1 cellular context compared by ENCODE assay signal in genomic region chr12:47904647-47905312, GRCh38.
TF ChIP-seq lines count a peak whose summit lies in the region.

VDR (minus strand) TSS chr12:47904994; CDS start chr12:47879113, 25,881 bp downstream.

TF ChIP-seq in K562, 482 proteins besides CTCF, POLR2A, EP300 and RAD21 (continued from another document):
- TF ChIP-seq VEZF1 (CRISPR knock-in tag; IDR thresholded peaks at IDR 0.05) (peak; percentile 37; the same call in 1 of the 2 replicates), ZMIZ1 (IDR thresholded peaks at IDR 0.05; ENCODE audit: low read depth in 2 of 2, low read length in 2 of 2) (peak in 1 of 2 experiments; percentile 22; a peak in 1 of 4 replicates), THRB (CRISPR knock-in tag; conservative IDR thresholded peaks at IDR 0.05) (no peak), E2F6 (IDR thresholded peaks at IDR 0.05; ENCODE audit: borderline replicate concordance in 1 of 2, extremely low read depth in 1 of 2, insufficient read depth in 1 of 2, insufficient read length in 1 of 2, low read depth in 1 of 2, low read length in 1 of 2, poor library complexity in 1 of 2, severe bottlenecking in 1 of 2) (peak; percentile 74 to 94), TAF1 (IDR thresholded peaks at IDR 0.05; ENCODE audit: control insufficient read depth, extremely low read depth, insufficient read depth, low read length, severe bottlenecking) (peak; percentile 48), MGA (IDR thresholded peaks at IDR 0.05) (peak; percentile 87), POLR2G (IDR thresholded peaks at IDR 0.05; ENCODE audit: low read depth, low read length) (peak; percentile 74), ASH1L (IDR thresholded peaks at IDR 0.05; ENCODE audit: borderline replicate concordance, low read depth, partially characterized antibody) (no peak), L3MBTL2 (IDR thresholded peaks at IDR 0.05) (peak; percentile 85), ZBTB49 (CRISPR knock-in tag; IDR thresholded peaks at IDR 0.05; ENCODE audit: borderline replicate concordance) (no peak), SUPT5H (IDR thresholded peaks at IDR 0.05) (peak; percentile 31; the same call in 1 of the 2 replicates), MLX (CRISPR knock-in tag; conservative IDR thresholded peaks at IDR 0.05) (no peak), MTA3 (IDR thresholded peaks at IDR 0.05; ENCODE audit: borderline replicate concordance) (peak; percentile 43; the same call in 1 of the 2 replicates), CXXC5 (CRISPR knock-in tag; IDR thresholded peaks at IDR 0.05) (peak; percentile 11; the same call in 1 of the 2 replicates), RBFOX2 (IDR thresholded peaks at IDR 0.05; ENCODE audit: low read depth, low read length) (peak; percentile 68), ETS1 (conservative IDR thresholded peaks at IDR 0.05; ENCODE audit: control insufficient read depth, low read depth, low read length) (peak; percentile 23; the same call in 1 of the 2 replicates), ZNF165 (CRISPR knock-in tag; IDR thresholded peaks at IDR 0.05; ENCODE audit: borderline replicate concordance) (no peak), PHF8 (IDR thresholded peaks at IDR 0.05; ENCODE audit: borderline replicate concordance, low read length) (peak; percentile 27; the same call in 1 of the 2 replicates), MAX (CRISPR knock-in tag; IDR thresholded peaks at IDR 0.05) (peak; percentile 37)
TF ChIP-seq in K562: peak in this region for 19.
